ENCODE assay signal across 1 cellular context in the genomic region with DNA sequence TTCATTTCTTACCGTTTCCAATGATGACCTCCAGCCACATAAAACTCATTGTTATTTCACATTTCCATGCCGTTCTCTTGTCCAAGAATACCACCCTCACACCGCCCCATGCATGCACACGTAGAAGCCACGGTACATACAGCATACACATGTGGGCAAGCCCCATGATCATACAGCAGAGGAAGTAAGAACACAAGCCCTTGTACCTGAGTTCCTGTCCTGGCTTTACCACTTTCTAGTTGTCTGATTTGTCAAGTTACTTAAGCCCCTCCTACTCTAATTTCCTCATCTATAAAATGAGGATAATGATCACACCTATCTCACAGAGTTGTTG.
TF ChIP-seq lines count a peak whose summit lies in the region.

No MANE protein-coding gene starts in this region.

TF ChIP-seq in GM23338, 12 proteins besides CTCF, POLR2A, EP300 and RAD21 (continued from another document):
- TF ChIP-seq REST (IDR thresholded peaks at IDR 0.05; ENCODE audit: unreplicated experiment) (no peak), POLR2AphosphoS5 (IDR thresholded peaks at IDR 0.05; ENCODE audit: low read depth) (no peak), NANOG (IDR thresholded peaks at IDR 0.05; ENCODE audit: borderline replicate concordance) (no peak), STAT1 (IDR thresholded peaks at IDR 0.05; ENCODE audit: unreplicated experiment) (no peak), ZNF114 (CRISPR knock-in tag; IDR thresholded peaks at IDR 0.05) (no peak)
- TF ChIP-seq, protein P1, sequence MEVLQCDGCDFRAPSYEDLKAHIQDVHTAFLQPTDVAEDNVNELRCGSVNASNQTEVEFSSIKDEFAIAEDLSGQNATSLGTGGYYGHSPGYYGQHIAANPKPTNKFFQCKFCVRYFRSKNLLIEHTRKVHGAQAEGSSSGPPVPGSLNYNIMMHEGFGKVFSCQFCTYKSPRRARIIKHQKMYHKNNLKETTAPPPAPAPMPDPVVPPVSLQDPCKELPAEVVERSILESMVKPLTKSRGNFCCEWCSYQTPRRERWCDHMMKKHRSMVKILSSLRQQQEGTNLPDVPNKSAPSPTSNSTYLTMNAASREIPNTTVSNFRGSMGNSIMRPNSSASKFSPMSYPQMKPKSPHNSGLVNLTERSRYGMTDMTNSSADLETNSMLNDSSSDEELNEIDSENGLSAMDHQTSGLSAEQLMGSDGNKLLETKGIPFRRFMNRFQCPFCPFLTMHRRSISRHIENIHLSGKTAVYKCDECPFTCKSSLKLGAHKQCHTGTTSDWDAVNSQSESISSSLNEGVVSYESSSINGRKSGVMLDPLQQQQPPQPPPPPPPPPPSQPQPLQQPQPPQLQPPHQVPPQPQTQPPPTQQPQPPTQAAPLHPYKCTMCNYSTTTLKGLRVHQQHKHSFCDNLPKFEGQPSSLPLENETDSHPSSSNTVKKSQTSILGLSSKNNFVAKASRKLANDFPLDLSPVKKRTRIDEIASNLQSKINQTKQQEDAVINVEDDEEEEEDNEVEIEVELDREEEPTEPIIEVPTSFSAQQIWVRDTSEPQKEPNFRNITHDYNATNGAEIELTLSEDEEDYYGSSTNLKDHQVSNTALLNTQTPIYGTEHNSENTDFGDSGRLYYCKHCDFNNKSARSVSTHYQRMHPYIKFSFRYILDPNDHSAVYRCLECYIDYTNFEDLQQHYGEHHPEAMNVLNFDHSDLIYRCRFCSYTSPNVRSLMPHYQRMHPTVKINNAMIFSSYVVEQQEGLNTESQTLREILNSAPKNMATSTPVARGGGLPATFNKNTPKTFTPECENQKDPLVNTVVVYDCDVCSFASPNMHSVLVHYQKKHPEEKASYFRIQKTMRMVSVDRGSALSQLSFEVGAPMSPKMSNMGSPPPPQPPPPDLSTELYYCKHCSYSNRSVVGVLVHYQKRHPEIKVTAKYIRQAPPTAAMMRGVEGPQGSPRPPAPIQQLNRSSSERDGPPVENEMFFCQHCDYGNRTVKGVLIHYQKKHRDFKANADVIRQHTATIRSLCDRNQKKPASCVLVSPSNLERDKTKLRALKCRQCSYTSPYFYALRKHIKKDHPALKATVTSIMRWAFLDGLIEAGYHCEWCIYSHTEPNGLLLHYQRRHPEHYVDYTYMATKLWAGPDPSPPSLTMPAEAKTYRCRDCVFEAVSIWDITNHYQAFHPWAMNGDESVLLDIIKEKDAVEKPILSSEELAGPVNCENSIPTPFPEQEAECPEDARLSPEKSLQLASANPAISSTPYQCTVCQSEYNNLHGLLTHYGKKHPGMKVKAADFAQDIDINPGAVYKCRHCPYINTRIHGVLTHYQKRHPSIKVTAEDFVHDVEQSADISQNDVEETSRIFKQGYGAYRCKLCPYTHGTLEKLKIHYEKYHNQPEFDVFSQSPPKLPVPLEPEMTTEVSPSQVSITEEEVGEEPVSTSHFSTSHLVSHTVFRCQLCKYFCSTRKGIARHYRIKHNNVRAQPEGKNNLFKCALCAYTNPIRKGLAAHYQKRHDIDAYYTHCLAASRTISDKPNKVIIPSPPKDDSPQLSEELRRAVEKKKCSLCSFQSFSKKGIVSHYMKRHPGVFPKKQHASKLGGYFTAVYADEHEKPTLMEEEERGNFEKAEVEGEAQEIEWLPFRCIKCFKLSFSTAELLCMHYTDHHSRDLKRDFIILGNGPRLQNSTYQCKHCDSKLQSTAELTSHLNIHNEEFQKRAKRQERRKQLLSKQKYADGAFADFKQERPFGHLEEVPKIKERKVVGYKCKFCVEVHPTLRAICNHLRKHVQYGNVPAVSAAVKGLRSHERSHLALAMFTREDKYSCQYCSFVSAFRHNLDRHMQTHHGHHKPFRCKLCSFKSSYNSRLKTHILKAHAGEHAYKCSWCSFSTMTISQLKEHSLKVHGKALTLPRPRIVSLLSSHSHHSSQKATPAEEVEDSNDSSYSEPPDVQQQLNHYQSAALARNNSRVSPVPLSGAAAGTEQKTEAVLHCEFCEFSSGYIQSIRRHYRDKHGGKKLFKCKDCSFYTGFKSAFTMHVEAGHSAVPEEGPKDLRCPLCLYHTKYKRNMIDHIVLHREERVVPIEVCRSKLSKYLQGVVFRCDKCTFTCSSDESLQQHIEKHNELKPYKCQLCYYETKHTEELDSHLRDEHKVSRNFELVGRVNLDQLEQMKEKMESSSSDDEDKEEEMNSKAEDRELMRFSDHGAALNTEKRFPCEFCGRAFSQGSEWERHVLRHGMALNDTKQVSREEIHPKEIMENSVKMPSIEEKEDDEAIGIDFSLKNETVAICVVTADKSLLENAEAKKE (CRISPR knock-in tag; IDR thresholded peaks at IDR 0.05) = no peak
